28 cellular contexts compared by ENCODE assay signal in genomic region chr14:104081493-104081835, GRCh38. TPM values are rescaled to one million over a fixed set of nuclear protein-coding genes. Genes with fewer than 3 reads are reported as not detected.
"Had no signal": no experiment of that assay in that cellular context is flagged by ENCODE, and none has a peak within 500 bp of the region (broad histone marks: within the 10 kb centered on the region; RNA-seq: fewer than 3 reads in every experiment).

No MANE protein-coding gene starts in this region.

- H3K4me3 Mint-ChIP-seq: central memory CD8-positive, alpha-beta T cell; naive thymus-derived CD4-positive, alpha-beta T cell had no signal

- H3K9ac ChIP-seq: parathyroid adenoma had no signal

- DNase-seq: cortex of kidney; effector memory CD4-positive, alpha-beta T cell; erythroblast; esophagus squamous epithelium; foreskin melanocyte; left ventricle myocardium superior; naive thymus-derived CD4-positive, alpha-beta T cell; right lobe of liver; stimulated activated CD4-positive, alpha-beta T cell treated with anti-CD3 and anti-CD28 coated beads, Interleukin-12 subunit alpha, Interleukin-12 subunit beta, amount 100 ng/mL, for 4 hours; stimulated activated CD4-positive, alpha-beta T cell treated with anti-CD3 and anti-CD28 coated beads, Interleukin-1b, Interleukin-23, amount 100 ng/mL, for 48 hours; stimulated activated CD4-positive, alpha-beta T cell treated with anti-CD3 and anti-CD28 coated beads, Interleukin-4, amount 100 ng/mL, for 1 hour; stimulated activated CD8-positive, alpha-beta memory T cell treated with anti-CD3 and anti-CD28 coated beads, Interleukin-4, amount 100 ng/mL, for 48 hours; stimulated activated naive CD8-positive, alpha-beta T cell treated with anti-CD3 and anti-CD28 coated beads, Interleukin-15, Interleukin-2, amounts not matched to agents 100 U/mL and 50 U/mL, for 24 hours; upper lobe of right lung; uterus had no signal

- H3K4me1 Mint-ChIP-seq: central memory CD8-positive, alpha-beta T cell had no signal

- H3K27ac Mint-ChIP-seq: naive thymus-derived CD4-positive, alpha-beta T cell; progenitor cell of endocrine pancreas had no signal

- H3K9me3 Mint-ChIP-seq: central memory CD8-positive, alpha-beta T cell; naive thymus-derived CD4-positive, alpha-beta T cell had no signal

- H3K4me1 ChIP-seq: upper lobe of right lung had no signal

- H3K27me3 ChIP-seq: cardiac muscle cell, right lobe of liver, uterus had no signal

- FAIRE-seq: endometrium, keratinocyte had no signal

- H3K36me3 ChIP-seq: cardiac muscle cell, esophagus squamous epithelium, lower lobe of right lung, neutrophil, right lobe of liver, thoracic aorta, tibial nerve, upper lobe of right lung, uterus had no signal

- H3K9me3 ChIP-seq: esophagus squamous epithelium, lower lobe of right lung, neutrophil, right lobe of liver, thoracic aorta, tibial nerve, upper lobe of right lung, uterus had no signal

- H3K4me3 ChIP-seq: cardiac muscle cell, esophagus squamous epithelium, lower lobe of right lung, right lobe of liver, smooth muscle cell, thoracic aorta, tibial nerve, upper lobe of right lung, uterus had no signal

- H3K36me3 Mint-ChIP-seq: naive thymus-derived CD4-positive, alpha-beta T cell had no signal

- H3K27ac ChIP-seq: cardiac muscle cell, esophagus squamous epithelium, lower lobe of right lung, neutrophil, parathyroid adenoma, right lobe of liver, thoracic aorta, tibial nerve, upper lobe of right lung, uterus had no signal

RNA-seq across cellular contexts. Expression of gene ASPG, which starts 4.0 kb away (rescaled TPM):
- total RNA-seq: dermis microvascular lymphatic vessel endothelial cell, progenitor cell of endocrine pancreas had no signal
- polyA plus RNA-seq: naive thymus-derived CD4-positive, alpha-beta T cell had no signal

RNA-seq across cellular contexts. Expression of gene KIF26A, which starts 56.9 kb away (rescaled TPM):
- total RNA-seq: mononuclear cell had no signal
- polyA plus RNA-seq: naive thymus-derived CD4-positive, alpha-beta T cell had no signal
